10 cellular contexts compared by ENCODE assay signal in genomic region chr14:103538291-103539055, GRCh38. TPM values are rescaled to one million over a fixed set of nuclear protein-coding genes. Genes with fewer than 3 reads are reported as not detected.
A peak's percentile ranks its signal among the peaks of the same experiment; 100 is the strongest.
DNase-seq lines count a peak whose midpoint lies in the region; ATAC-seq and TF ChIP-seq lines count a peak whose summit lies in the region.
"Had no signal": no experiment of that assay in that cellular context is flagged by ENCODE, and none has a peak within 500 bp of the region (broad histone marks: within the 10 kb centered on the region; RNA-seq: fewer than 3 reads in every experiment).

No MANE protein-coding gene starts in this region.

- H3K4me1 ChIP-seq in stomach smooth muscle (ENCODE audit: control insufficient read depth, insufficient read depth, low read length) = peaks cover 93% of the 10 kb centered on the region

- no peaks in the 10 kb centered on the region for H3K36me3 ChIP-seq in stomach smooth muscle (ENCODE audit: control insufficient read depth in 2 of 2, insufficient read depth in 2 of 2, low read length in 2 of 2)
- H3K36me3 ChIP-seq: breast epithelium had no signal

- POLR2A ChIA-PET in RWPE1 (lab: Yijun Ruan, JAX; ENCODE audit: low non-redundant PET) = no interaction called here

- no peak for DNase-seq in RWPE1 (ENCODE audit: low spot score)
- peak; percentile 59 for DNase-seq in Right ventricle myocardium superior
- DNase-seq: mammary epithelial cell; NCI-H345; stimulated activated CD8-positive, alpha-beta memory T cell treated with anti-CD3 and anti-CD28 coated beads, Interleukin-4, amount 100 ng/mL, for 48 hours had no signal

- intact Hi-C loops in Right ventricle myocardium superior (cut with DNase I) = no loop called here

- no peaks in the 10 kb centered on the region for H3K27me3 ChIP-seq in stomach smooth muscle (ENCODE audit: control insufficient read depth in 1 of 2, insufficient read depth in 2 of 2, low read length in 2 of 2)
- H3K27me3 ChIP-seq: breast epithelium had no signal

- no peak for TF ChIP-seq CTCF in RWPE1 (conservative IDR thresholded peaks at IDR 0.05; ENCODE audit: low read depth)

- ATAC-seq in Right ventricle myocardium superior (ENCODE audit: poor library complexity) = peak; percentile 55
- ATAC-seq in GM21360 (IDR thresholded peaks at IDR 0.05; ENCODE audit: unreplicated experiment) = no peak
- ATAC-seq in HG03139 (IDR thresholded peaks at IDR 0.05; ENCODE audit: unreplicated experiment) = no peak
- no peak for ATAC-seq in GM19328 (IDR thresholded peaks at IDR 0.05; ENCODE audit: unreplicated experiment)

- CTCF ChIA-PET in RWPE1 (lab: Yijun Ruan, JAX) = interaction anchor here (0.6 to 1.4 kb wide), 3 partner anchors 9 to 323 kb away, joined by 3 to 4 read pairs (median 4); no protein-coding TSS in a partner anchor

- peak overlapping the region in 1 of 2 donors; percentile 33 for H3K9ac ChIP-seq in stomach smooth muscle (ENCODE audit: low read length in 2 of 2)

- no peak overlapping the region for H3K4me3 ChIP-seq in stomach smooth muscle (ENCODE audit: low read length in 2 of 2)
- H3K4me3 ChIP-seq: breast epithelium had no signal

- H3K27ac ChIP-seq in RWPE1 (peak overlapping the region; percentile 100), stomach smooth muscle (ENCODE audit: low read length) (peak overlapping the region; percentile 98)

- no peaks in the 10 kb centered on the region for H3K9me3 ChIP-seq in stomach smooth muscle (ENCODE audit: control insufficient read depth in 2 of 2, low read length in 2 of 2)
- H3K9me3 ChIP-seq: breast epithelium had no signal

RNA-seq across cellular contexts. Expression of gene TRMT61A, which starts 9.5 kb away (rescaled TPM):
- total RNA-seq in Right ventricle myocardium superior = 5.0 TPM

RNA-seq across cellular contexts. Expression of gene CKB, which starts 15.8 kb away (rescaled TPM):
- 702 TPM for total RNA-seq in Right ventricle myocardium superior

RNA-seq across cellular contexts. Expression of gene BAG5, which starts 24.0 kb away (rescaled TPM):
- total RNA-seq in Right ventricle myocardium superior = 14.3 TPM

RNA-seq across cellular contexts. Expression of gene COA8, which starts 24.3 kb away (rescaled TPM):
- 60.6 TPM for total RNA-seq in Right ventricle myocardium superior
